In the genomic region with DNA sequence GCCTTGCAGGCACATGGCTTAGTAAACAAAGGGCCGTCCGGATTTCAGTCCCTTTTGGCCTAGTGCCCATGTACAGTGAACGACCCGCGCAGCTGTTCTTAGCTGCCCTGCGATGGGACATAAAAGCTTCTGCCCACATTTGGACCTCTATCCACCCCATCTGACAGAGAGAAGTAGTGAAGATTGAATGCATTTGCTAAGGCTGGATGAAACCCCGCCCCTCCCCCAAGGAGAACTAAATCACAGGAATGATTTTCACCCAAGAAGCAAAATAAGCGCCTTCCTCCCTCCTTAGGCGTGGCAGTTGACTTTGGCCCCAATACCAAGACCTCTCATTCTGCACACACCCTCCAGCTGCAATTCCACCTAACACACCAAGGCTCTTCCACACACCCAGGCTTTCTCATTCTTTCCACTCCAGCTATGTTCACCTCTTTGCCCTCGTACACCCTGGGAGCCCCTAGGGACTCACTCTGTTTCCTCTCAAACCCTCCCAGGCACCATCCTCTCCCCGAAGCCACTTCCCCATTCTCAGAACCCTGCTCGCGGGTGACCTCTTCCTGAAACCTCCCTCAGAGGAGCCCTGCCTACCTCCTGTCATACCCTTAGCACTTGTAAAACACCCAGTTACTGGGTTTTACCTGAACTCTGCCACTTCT, we compare ENCODE assay signal across 9 cellular contexts. TPM values are rescaled to one million over a fixed set of nuclear protein-coding genes. Genes with fewer than 3 reads are reported as not detected.
DNase-seq lines count a peak whose midpoint lies in the region; ATAC-seq and TF ChIP-seq lines count a peak whose summit lies in the region.
"Had no signal": no experiment of that assay in that cellular context is flagged by ENCODE, and none has a peak within 500 bp of the region (broad histone marks: within the 10 kb centered on the region; RNA-seq: fewer than 3 reads in every experiment).

No MANE protein-coding gene starts in this region.

- intact Hi-C loops in CD14-positive monocyte (cut with micrococcal nuclease) = no loop called here
- intact Hi-C loops in PC-9 (cut with micrococcal nuclease; ENCODE audit: unreplicated experiment) = no loop called here

- H3K4me3 Mint-ChIP-seq in CD14-positive monocyte = peak overlapping the region; percentile 70 to 87
- no peak overlapping the region for H3K4me3 Mint-ChIP-seq in HFFc6

- H3K36me3 ChIP-seq in PC-9 (ENCODE audit: low read depth) = no peaks in the 10 kb centered on the region

- no peaks in the 10 kb centered on the region for H3K27me3 ChIP-seq in PC-9 (ENCODE audit: insufficient read depth, low read depth)

- H3F3A ChIP-seq in PC-9 (ENCODE audit: insufficient read depth, low read depth) = peaks cover 56% of the 10 kb centered on the region

- ATAC-seq in GM19025 (IDR thresholded peaks at IDR 0.05; ENCODE audit: low read depth, unreplicated experiment) = peak; percentile 99
- peak; percentile 96 for ATAC-seq in HG03097 (IDR thresholded peaks at IDR 0.05; ENCODE audit: low FRiP score, unreplicated experiment)

- peak overlapping the region; percentile 68 for H3K27ac ChIP-seq in PC-9

- H3K4me3 ChIP-seq in PC-9 = peak overlapping the region; percentile 28; the same call in 1 of the 2 replicates

- no peak overlapping the region; the same call in 1 of the 2 replicates for H2AFZ ChIP-seq in PC-9

- H3K27me3 Mint-ChIP-seq in CD14-positive monocyte (ENCODE audit: low read depth in 3 of 3) (peaks cover 0 to 10% (median 2%) of the 10 kb centered on the region in 3 donors), HFFc6 (ENCODE audit: insufficient read depth) (no peaks in the 10 kb centered on the region; the same call in 1 of the 2 replicates)

- H3K4me1 Mint-ChIP-seq in CD14-positive monocyte = peaks cover 20% of the 10 kb centered on the region
- peaks cover 54% of the 10 kb centered on the region for H3K4me1 Mint-ChIP-seq in HFFc6 (ENCODE audit: low read depth)

- H3K9me3 ChIP-seq in PC-9 (ENCODE audit: insufficient read depth, low read depth) = no peaks in the 10 kb centered on the region

- TF ChIP-seq CTCF in CD14-positive monocyte (IDR thresholded peaks at IDR 0.05) (no peak), PC-9 (conservative IDR thresholded peaks at IDR 0.05) (no peak), HFFc6 (IDR thresholded peaks at IDR 0.05) (no peak)

- no TSS peak for BruUV-seq in PC-9 (replicated peaks; lab: Mats Ljungman, UMichigan)

- H3K9me3 Mint-ChIP-seq in CD14-positive monocyte (peaks cover 0 to 4% (median 0%) of the 10 kb centered on the region in 7 donors), HFFc6 (peaks cover 3% of the 10 kb centered on the region; the same call in 1 of the 2 replicates)

- H3K4me1 ChIP-seq in PC-9 (replicated peaks; ENCODE audit: insufficient read depth) = peaks cover 52% of the 10 kb centered on the region

- POLR2A ChIA-PET in PC-9 (lab: Charles Lee; ENCODE audit: unreplicated experiment) = interaction anchor here (0.5 to 0.7 kb wide), 4 partner anchors 42 to 1025 kb away, joined by 3 to 20 read pairs (median 14); no protein-coding TSS in a partner anchor

- H4K20me1 ChIP-seq in PC-9 (ENCODE audit: insufficient read depth) = no peaks in the 10 kb centered on the region

- H3K36me3 Mint-ChIP-seq in CD14-positive monocyte (no peaks in the 10 kb centered on the region), HFFc6 (ENCODE audit: low read depth) (peaks cover 12% of the 10 kb centered on the region)

- DNase-seq in CD14-positive monocyte (ENCODE audit: low spot score) (peak; percentile 72), PC-9 (peak; percentile 77 to 79), germinal center (ENCODE audit: low spot score) (peak; percentile 83), HFFc6 (no peak), NCI-H1436 treated with DMSO at 0.1 percent for 48 hours (lab: John Stamatoyannopoulos, UW) (no peak), NCI-H446 (lab: John Stamatoyannopoulos, UW) (no peak)

- peak overlapping the region; percentile 1 to 89 (median 68) for H3K27ac Mint-ChIP-seq in CD14-positive monocyte
- no peak overlapping the region for H3K27ac Mint-ChIP-seq in HFFc6

- H3K9me2 ChIP-seq in PC-9 (ENCODE audit: insufficient read depth) = no peaks in the 10 kb centered on the region

- H3K79me2 ChIP-seq in PC-9 (ENCODE audit: low read depth) = no peaks in the 10 kb centered on the region

- H3K4me2 ChIP-seq in PC-9 = peak overlapping the region; percentile 64

- CTCF ChIA-PET in PC-9 (lab: Charles Lee) = interaction anchor here (0.5 to 1.1 kb wide), 2 partner anchors 14 to 80 kb away, joined by 3 to 4 read pairs; partner anchors contain the start of gene HRH1

RNA-seq across cellular contexts. Expression of gene HRH1, which starts 14.1 kb away (rescaled TPM):
- under 1 TPM in 1 of 2 donors, not detected in 1; 0.08 TPM for polyA plus RNA-seq in CD14-positive monocyte
- 7.4 and 9.2 TPM in 2 replicates for total RNA-seq in PC-9 (2021)
- total RNA-seq in HFFc6 (2021; fragmentation: NEBNext Ultra II Directional; extraction: Animal tissue kit (Norgen Biotek cat#: 25700)) = 1 to 10 TPM; 4.9 to 8.4 (median 6.4) TPM
- total RNA-seq: H1 had no signal

Comparison
In these comparisons a context has a peak if more than half of its experiments do, and no peak if none do; other contexts are left out.
1. DNase-seq: peak in CD14-positive monocyte (single experiment), PC-9 (2 of 2) and germinal center (single experiment); none in HFFc6 (single experiment), NCI-H1436 treated with DMSO at 0.1 percent for 48 hours (single experiment) and NCI-H446 (0 of 2).